In genomic region chr9:81150016-81150625, GRCh38 we compare ENCODE assay signal across 22 cellular contexts.
DNase-seq lines count a peak whose midpoint lies in the region; FAIRE-seq and TF ChIP-seq lines count a peak whose summit lies in the region.
"Had no signal": no experiment of that assay in that cellular context is flagged by ENCODE, and none has a peak within 500 bp of the region (broad histone marks: within the 10 kb centered on the region; RNA-seq: fewer than 3 reads in every experiment).

No MANE protein-coding gene starts in this region.

- intact Hi-C loops in testis (cut with DNase I; ENCODE audit: low total_unique reads): no loop called here

- H3K36me3 Mint-ChIP-seq in astrocyte (ENCODE audit: low read depth, unreplicated experiment) (no peaks in the 10 kb centered on the region), neural progenitor cell (no peaks in the 10 kb centered on the region)
- H3K36me3 Mint-ChIP-seq: CD14-positive monocyte, type B pancreatic cell had no signal

- H3K79me2 ChIP-seq in astrocyte (ENCODE audit: insufficient read depth, low read length) (no peaks in the 10 kb centered on the region), neural progenitor cell (ENCODE audit: low read depth) (no peaks in the 10 kb centered on the region)

- TF ChIP-seq POLR2A in testis (IDR thresholded peaks at IDR 0.05): no peak

- H3K9me3 Mint-ChIP-seq in astrocyte (ENCODE audit: unreplicated experiment) (peaks cover 6% of the 10 kb centered on the region), neural progenitor cell (peaks cover 2% of the 10 kb centered on the region)

- H3K27ac ChIP-seq in astrocyte (ENCODE audit: low read depth, low read length) (no peak overlapping the region), neural progenitor cell (no peak overlapping the region), testis (no peak overlapping the region)
- H3K27ac ChIP-seq: coronary artery, epithelial cell of prostate, gastroesophageal sphincter, left lung, SJSA1 had no signal

- FAIRE-seq in astrocyte (lab: Jason Lieb, UNC): no peak

- H3K27ac Mint-ChIP-seq in astrocyte (ENCODE audit: unreplicated experiment): no peak overlapping the region
- no peak overlapping the region for H3K27ac Mint-ChIP-seq in neural progenitor cell
- H3K27ac Mint-ChIP-seq: CD14-positive monocyte, type B pancreatic cell had no signal

- H3K9ac ChIP-seq in astrocyte (ENCODE audit: low read length): no peak overlapping the region
- no peak overlapping the region for H3K9ac ChIP-seq in neural progenitor cell

- H3F3A ChIP-seq in neural progenitor cell (ENCODE audit: low read depth): no peaks in the 10 kb centered on the region

- H3K4me3 Mint-ChIP-seq in astrocyte (ENCODE audit: unreplicated experiment) (no peak overlapping the region), neural progenitor cell (no peak overlapping the region)
- H3K4me3 Mint-ChIP-seq: CD14-positive monocyte, type B pancreatic cell had no signal

- H4K20me1 ChIP-seq in astrocyte (ENCODE audit: insufficient read depth, low read length) (no peaks in the 10 kb centered on the region), neural progenitor cell (ENCODE audit: low read depth) (no peaks in the 10 kb centered on the region)

- H3K4me3 ChIP-seq in astrocyte (ENCODE audit: insufficient read depth, low read depth, low read length): no peak overlapping the region
- H3K4me3 ChIP-seq in neural progenitor cell: no peak overlapping the region
- no peak overlapping the region for H3K4me3 ChIP-seq in testis
- H3K4me3 ChIP-seq: coronary artery, gastroesophageal sphincter, left lung, SJSA1 had no signal

- H3K27me3 Mint-ChIP-seq in astrocyte (ENCODE audit: low read depth, unreplicated experiment): no peaks in the 10 kb centered on the region
- H3K27me3 Mint-ChIP-seq in neural progenitor cell (ENCODE audit: insufficient read depth, low read depth): no peaks in the 10 kb centered on the region
- H3K27me3 Mint-ChIP-seq: type B pancreatic cell had no signal

- no peaks in the 10 kb centered on the region for H3K27me3 ChIP-seq in astrocyte (ENCODE audit: insufficient read depth, low read length)
- no peaks in the 10 kb centered on the region for H3K27me3 ChIP-seq in neural progenitor cell
- H3K27me3 ChIP-seq in testis: no peaks in the 10 kb centered on the region
- H3K27me3 ChIP-seq: gastroesophageal sphincter, left lung, SJSA1 had no signal

- H2AFZ ChIP-seq in astrocyte (ENCODE audit: low read depth, low read length) (no peak overlapping the region), neural progenitor cell (replicated peaks) (no peak overlapping the region)

- H3K9me3 ChIP-seq in astrocyte (ENCODE audit: insufficient read depth, low read depth, low read length): no peaks in the 10 kb centered on the region
- H3K9me3 ChIP-seq in neural progenitor cell (ENCODE audit: low read depth): no peaks in the 10 kb centered on the region
- no peaks in the 10 kb centered on the region for H3K9me3 ChIP-seq in testis
- H3K9me3 ChIP-seq: gastroesophageal sphincter, SJSA1 had no signal

- TF ChIP-seq CTCF in astrocyte (IDR thresholded peaks at IDR 0.05; ENCODE audit: insufficient read depth, low read depth, low read length) (no peak), neural progenitor cell (IDR thresholded peaks at IDR 0.05) (no peak), testis (IDR thresholded peaks at IDR 0.05) (no peak)

- peaks cover 4% of the 10 kb centered on the region for H3K4me1 Mint-ChIP-seq in astrocyte (ENCODE audit: low read depth, unreplicated experiment)
- H3K4me1 Mint-ChIP-seq in neural progenitor cell: no peaks in the 10 kb centered on the region
- H3K4me1 Mint-ChIP-seq: CD14-positive monocyte had no signal

- H3K4me1 ChIP-seq in astrocyte (ENCODE audit: insufficient read depth, low read length) (peaks cover 17% of the 10 kb centered on the region), neural progenitor cell (peaks cover 24% of the 10 kb centered on the region), testis (no peaks in the 10 kb centered on the region)
- H3K4me1 ChIP-seq: gastroesophageal sphincter, left lung had no signal

- peak; percentile 11 for DNase-seq in COLO668 (lab: John Stamatoyannopoulos, UW; ENCODE audit: unreplicated experiment)
- peak; percentile 24 for DNase-seq in NCI-H1048 (lab: John Stamatoyannopoulos, UW)
- peak; percentile 6 for DNase-seq in NCI-H345 treated with DMSO at 0.1 percent for 48 hours (lab: John Stamatoyannopoulos, UW; ENCODE audit: unreplicated experiment)
- DNase-seq in astrocyte (ENCODE audit: low read depth): peak; percentile 72
- no peak for DNase-seq in neural progenitor cell (ENCODE audit: low spot score)
- DNase-seq in HPDE6-E6E7 (ENCODE audit: extremely low spot score): no peak
- no peak for DNase-seq in NCI-H1694 treated with DMSO at 0.1 percent for 48 hours (lab: John Stamatoyannopoulos, UW)
- no peak for DNase-seq in testis
- DNase-seq: activated naive CD4-positive, alpha-beta T cell; anterior cingulate cortex; EL; left lung; NCI-H2171; retina; stimulated activated naive CD4-positive, alpha-beta T cell treated with Interleukin-2 at 50 U/mL for 16 hours; T-helper 9 cell had no signal

- H3K36me3 ChIP-seq in astrocyte (ENCODE audit: insufficient read depth, low read length) (no peaks in the 10 kb centered on the region), neural progenitor cell (peaks cover 3% of the 10 kb centered on the region), testis (ENCODE audit: low read depth, missing control alignments) (no peaks in the 10 kb centered on the region)
- H3K36me3 ChIP-seq: gastroesophageal sphincter, left lung, SJSA1 had no signal

- no peak overlapping the region for H3K4me2 ChIP-seq in astrocyte (ENCODE audit: low read length)
- no peak overlapping the region for H3K4me2 ChIP-seq in neural progenitor cell

- 25 to 30% methylated on average over 2 of the region's 2 CpGs for WGBS in testis, 2 donors

Comparison
In these comparisons a context has a peak if more than half of its experiments do, and no peak if none do; other contexts are left out.
1. DNase-seq: peak in COLO668 (single experiment), NCI-H1048 (single experiment), NCI-H345 treated with DMSO at 0.1 percent for 48 hours (single experiment) and astrocyte (single experiment); none in neural progenitor cell (single experiment), HPDE6-E6E7 (single experiment), NCI-H1694 treated with DMSO at 0.1 percent for 48 hours (single experiment) and testis (single experiment).